In genomic region chr20:44836596-44837120, GRCh38 we compare ENCODE assay signal across 21 cellular contexts. TPM values are rescaled to one million over a fixed set of nuclear protein-coding genes. Genes with fewer than 3 reads are reported as not detected.
"Had no signal": no experiment of that assay in that cellular context is flagged by ENCODE, and none has a peak within 500 bp of the region (broad histone marks: within the 10 kb centered on the region; RNA-seq: fewer than 3 reads in every experiment).

No MANE protein-coding gene starts in this region.

- H3K36me3 ChIP-seq: colonic mucosa, gastrocnemius medialis, neutrophil, sigmoid colon, stomach, thyroid gland had no signal

- H3K4me1 ChIP-seq: colonic mucosa, gastrocnemius medialis, parathyroid adenoma, sigmoid colon, stomach, thyroid gland had no signal

- DNase-seq: colonic mucosa; effector memory CD4-positive, alpha-beta T cell; erythroblast; gastrocnemius medialis; head of caudate nucleus; kidney; natural killer cell; sigmoid colon; stimulated activated CD4-positive, alpha-beta T cell treated with anti-CD3 and anti-CD28 coated beads, Interleukin-2, amount 100 ng/mL, for 24 hours; stimulated activated CD4-positive, alpha-beta T cell treated with anti-CD3 and anti-CD28 coated beads, Interleukin-4, amount 100 ng/mL, for 24 hours; stimulated activated naive CD4-positive, alpha-beta T cell treated with Interleukin-2 at 50 U/mL for 16 hours; stomach; thyroid gland had no signal

- H3K27ac ChIP-seq: colonic mucosa, gastrocnemius medialis, neutrophil, parathyroid adenoma, sigmoid colon, stomach, thyroid gland had no signal

- H3K79me2 ChIP-seq: parathyroid adenoma had no signal

- H2AFZ ChIP-seq: parathyroid adenoma had no signal

- H3K27me3 ChIP-seq: colonic mucosa, thyroid gland had no signal

- H3K9me3 ChIP-seq: colonic mucosa, gastrocnemius medialis, neutrophil, stomach, thyroid gland had no signal

- H3K9ac ChIP-seq: parathyroid adenoma had no signal

- H3K4me3 ChIP-seq: colonic mucosa, gastrocnemius medialis, lung, sigmoid colon, stomach, thyroid gland had no signal

RNA-seq across cellular contexts. Expression of gene RIMS4, which starts 26.3 kb away (rescaled TPM):
- total RNA-seq: endothelial cell of umbilical vein, fibroblast of villous mesenchyme, glomerular endothelial cell, left lobe of liver, liver, natural killer cell had no signal
- polyA plus RNA-seq: endothelial cell of umbilical vein, liver had no signal
